ENCODE assay signal across 10 cellular contexts in genomic region chr17:44083250-44083849, GRCh38. TPM values are rescaled to one million over a fixed set of nuclear protein-coding genes. Genes with fewer than 3 reads are reported as not detected.
DNase-seq lines count a peak whose midpoint lies in the region; ATAC-seq, FAIRE-seq and TF ChIP-seq lines count a peak whose summit lies in the region.
"Had no signal": no experiment of that assay in that cellular context is flagged by ENCODE, and none has a peak within 500 bp of the region (broad histone marks: within the 10 kb centered on the region; RNA-seq: fewer than 3 reads in every experiment).

No MANE protein-coding gene starts in this region.

- peaks cover 0 to 10% (median 6%) of the 10 kb centered on the region in 3 donors for H3K4me1 Mint-ChIP-seq in T-cell

- peaks cover 0 to 35% (median 0%) of the 10 kb centered on the region in 3 donors for H3K36me3 ChIP-seq in pancreas
- no peaks in the 10 kb centered on the region for H3K36me3 ChIP-seq in colonic mucosa

- peaks cover 19% of the 10 kb centered on the region for H3K36me3 Mint-ChIP-seq in T-cell

- no peak overlapping the region for H3K9ac ChIP-seq in colonic mucosa (ENCODE audit: low read depth in 2 of 2, low read length in 2 of 2)

- CTCF ChIA-PET in T-cell (lab: Charles Lee): no interaction called here

- no peaks in the 10 kb centered on the region for H3K9me3 Mint-ChIP-seq in T-cell

- no peak overlapping the region for H3K4me3 ChIP-seq in choroid plexus epithelial cell (ENCODE audit: low read depth, low read length)
- H3K4me3 ChIP-seq in pancreas: no peak overlapping the region
- no peak overlapping the region for H3K4me3 ChIP-seq in colonic mucosa

- no peak for FAIRE-seq in pancreas (lab: Jason Lieb, UNC)

- H3K4me1 ChIP-seq in pancreas: no peaks in the 10 kb centered on the region
- H3K4me1 ChIP-seq in colonic mucosa: no peaks in the 10 kb centered on the region

- POLR2A ChIA-PET in T-cell (lab: Charles Lee): no interaction called here

- H3K27me3 ChIP-seq in pancreas (no peaks in the 10 kb centered on the region), colonic mucosa (no peaks in the 10 kb centered on the region)

- no peaks in the 10 kb centered on the region for H3K27me3 Mint-ChIP-seq in T-cell

- H3K27ac Mint-ChIP-seq in T-cell: no peak overlapping the region

- no peak overlapping the region for H3K4me3 Mint-ChIP-seq in T-cell

- DNase-seq in NCI-H345 (lab: John Stamatoyannopoulos, UW) (peak; percentile 13), NCI-H345 treated with DMSO at 0.1 percent for 48 hours (lab: John Stamatoyannopoulos, UW; ENCODE audit: unreplicated experiment) (no peak), NCI-H2196 (lab: John Stamatoyannopoulos, UW; ENCODE audit: unreplicated experiment) (peak; percentile 53), choroid plexus epithelial cell (ENCODE audit: low read depth) (no peak), pancreas (peak in 1 of 6 donors; percentile 56), T-cell (no peak), colonic mucosa (no peak)
- DNase-seq: effector memory CD4-positive, alpha-beta T cell; retina had no signal

- peak in 3 of 4 donors; percentile 23 to 55 (median 38) for ATAC-seq in pancreas
- ATAC-seq in T-cell (replicated peaks in 1 of 4): no peak
- ATAC-seq in HG03432 (IDR thresholded peaks at IDR 0.05; ENCODE audit: unreplicated experiment): no peak

- H3K9me3 ChIP-seq in pancreas: no peaks in the 10 kb centered on the region
- H3K9me3 ChIP-seq in colonic mucosa: no peaks in the 10 kb centered on the region

- TF ChIP-seq CTCF in choroid plexus epithelial cell (conservative IDR thresholded peaks at IDR 0.05; ENCODE audit: low read depth, low read length) (peak; percentile 44), pancreas (IDR thresholded peaks at IDR 0.05) (no peak), colonic mucosa (IDR thresholded peaks at IDR 0.05) (no peak)

- H3K27ac ChIP-seq in pancreas (no peak overlapping the region), colonic mucosa (no peak overlapping the region)

- WGBS in pancreas, 2 donors: 78 to 81% methylated on average over 12 of the region's 12 CpGs

- intact Hi-C loops in pancreas (cut with DNase I) (no loop called here), colonic mucosa (cut with DNase I) (no loop called here)

RNA-seq across cellular contexts. Expression of gene G6PC3, which starts 12.8 kb away (rescaled TPM):
- total RNA-seq in pancreas: 10 to 100 TPM in 5 of 6 donors, 1 to 10 TPM in 1; 9.1 to 28.0 (median 24.0) TPM
- polyA plus RNA-seq in pancreas: 10 to 100 TPM; 48.3 to 54.2 TPM
- total RNA-seq in T-cell: 10 to 100 TPM in 4 of 5 donors, 1 to 10 TPM in 1; 9.4 to 19.0 (median 16.2) TPM
- 10 to 100 TPM; 28.3 to 44.7 TPM for total RNA-seq in colonic mucosa

RNA-seq across cellular contexts. Expression of gene LSM12, which starts 16.9 kb away (rescaled TPM):
- 10 to 100 TPM; 19.0 to 29.6 (median 25.7) TPM for total RNA-seq in pancreas
- polyA plus RNA-seq in pancreas: 10 to 100 TPM; 14.5 to 21.3 TPM
- 10 to 100 TPM; 29.4 to 39.0 (median 37.1) TPM for total RNA-seq in T-cell
- total RNA-seq in colonic mucosa: 10 to 100 TPM; 60.9 to 74.3 TPM

RNA-seq across cellular contexts. Expression of gene HDAC5, which starts 40.1 kb away (rescaled TPM):
- total RNA-seq in pancreas (10 to 100 TPM; 10.9 to 32.1 (median 16.1) TPM), T-cell (10 to 100 TPM; 68.6 to 81.4 (median 72.8) TPM), colonic mucosa (10 to 100 TPM; 19.0 to 26.6 TPM)
- 10 to 100 TPM; 25.8 to 38.1 TPM for polyA plus RNA-seq in pancreas

RNA-seq across cellular contexts. Expression of gene HROB, which starts 58.4 kb away (rescaled TPM):
- total RNA-seq in pancreas (under 1 TPM; 0.09 to 0.97 (median 0.45) TPM), T-cell (1 to 10 TPM in 4 of 5 donors, under 1 TPM in 1; 0.73 to 3.4 (median 1.1) TPM), colonic mucosa (10 to 100 TPM in 1 of 2 donors, 1 to 10 TPM in 1; 2.7 to 11.5 TPM)
- polyA plus RNA-seq in pancreas: under 1 TPM; 0.27 to 0.40 TPM

Comparison
In these comparisons a context has a peak if more than half of its experiments do, and no peak if none do; other contexts are left out.
1. DNase-seq: peak in NCI-H345 (single experiment) and NCI-H2196 (single experiment); none in NCI-H345 treated with DMSO at 0.1 percent for 48 hours (single experiment), choroid plexus epithelial cell (single experiment), T-cell (0 of 34) and colonic mucosa (single experiment).
2. ATAC-seq: peak in pancreas (3 of 4); none in T-cell (0 of 4) and HG03432 (single experiment).